11 cellular contexts compared by ENCODE assay signal in genomic region chr6:135212020-135212806, GRCh38. TPM values are rescaled to one million over a fixed set of nuclear protein-coding genes. Genes with fewer than 3 reads are reported as not detected.
DNase-seq lines count a peak whose midpoint lies in the region; ATAC-seq and TF ChIP-seq lines count a peak whose summit lies in the region.
"Had no signal": no experiment of that assay in that cellular context is flagged by ENCODE, and none has a peak within 500 bp of the region (broad histone marks: within the 10 kb centered on the region; RNA-seq: fewer than 3 reads in every experiment).

No MANE protein-coding gene starts in this region.

- no peak overlapping the region for H2AFZ ChIP-seq in hepatocyte

- H3K9me3 ChIP-seq in T-helper 17 cell (ENCODE audit: control insufficient read depth, low read length, poor library complexity, severe bottlenecking) (no peaks in the 10 kb centered on the region), hepatocyte (ENCODE audit: low read depth) (no peaks in the 10 kb centered on the region)

- peak; percentile 17 for DNase-seq in stimulated activated CD4-positive, alpha-beta T cell treated with anti-CD3 and anti-CD28 coated beads, Interleukin-4, amount 100 ng/mL, for 24 hours
- no peak for DNase-seq in stimulated activated CD4-positive, alpha-beta T cell treated with anti-CD3 and anti-CD28 coated beads, Interleukin-4, amount 100 ng/mL, for 1 hour
- DNase-seq in T-helper 17 cell, result no peak
- no peak for DNase-seq in 8988T
- DNase-seq in OCI-M1 (lab: John Stamatoyannopoulos, UW), result no peak
- no peak for DNase-seq in hepatocyte (ENCODE audit: low spot score)
- no peak for DNase-seq in activated gamma-delta T cell (lab: John Stamatoyannopoulos, UW)
- DNase-seq: Calu3, NCI-H1092 treated with DMSO at 0.1 percent for 48 hours, RPMI8226 had no signal

- H3K4me1 ChIP-seq in hepatocyte (ENCODE audit: insufficient read depth), result peaks cover 4% of the 10 kb centered on the region

- H3K36me3 ChIP-seq in hepatocyte (replicated peaks; ENCODE audit: insufficient read depth, low read depth), result no peaks in the 10 kb centered on the region

- no peaks in the 10 kb centered on the region for H3K36me3 Mint-ChIP-seq in T-helper 17 cell (ENCODE audit: low read depth)

- H3K4me3 Mint-ChIP-seq in T-helper 17 cell, result peak overlapping the region; percentile 73

- no peak overlapping the region for H3K4me3 ChIP-seq in hepatocyte

- no peaks in the 10 kb centered on the region for H4K20me1 ChIP-seq in hepatocyte (ENCODE audit: insufficient read depth, poor library complexity, severe bottlenecking)

- no peak for TF ChIP-seq CTCF in hepatocyte (IDR thresholded peaks at IDR 0.05; ENCODE audit: poor library complexity)

- H3K27ac Mint-ChIP-seq in T-helper 17 cell, result peak overlapping the region; percentile 75

- ATAC-seq in T-helper 17 cell, result peak; percentile 29
- peak; percentile 96 for ATAC-seq in esophagus mucosa

- 39% methylated on average over 3 of the region's 3 CpGs for WGBS in hepatocyte (ENCODE audit: low lambda C conversion rate, missing lambda C conversion rate)

- no peak overlapping the region for H3K27ac ChIP-seq in hepatocyte

- no peaks in the 10 kb centered on the region for H3K79me2 ChIP-seq in hepatocyte

- peaks cover 22% of the 10 kb centered on the region for H3K27me3 Mint-ChIP-seq in T-helper 17 cell

- no peak overlapping the region for H3K4me2 ChIP-seq in hepatocyte

- H3K9me2 ChIP-seq in hepatocyte (replicated peaks; ENCODE audit: insufficient read depth), result no peaks in the 10 kb centered on the region

- H3K4me1 Mint-ChIP-seq in T-helper 17 cell, result peaks cover 23% of the 10 kb centered on the region

- no peaks in the 10 kb centered on the region for H3K27me3 ChIP-seq in hepatocyte

RNA-seq across cellular contexts. Expression of gene MYB, which starts 31.1 kb away (rescaled TPM):
- total RNA-seq in T-helper 17 cell (1 to 10 TPM; 1.3 to 3.7 TPM), esophagus mucosa (1.3 TPM), hepatocyte (0.17 and 0.48 TPM in 2 replicates)
- 0.36 and 0.56 TPM in 2 replicates for polyA plus RNA-seq in hepatocyte
